ENCODE assay signal across 33 cellular contexts in the genomic region with DNA sequence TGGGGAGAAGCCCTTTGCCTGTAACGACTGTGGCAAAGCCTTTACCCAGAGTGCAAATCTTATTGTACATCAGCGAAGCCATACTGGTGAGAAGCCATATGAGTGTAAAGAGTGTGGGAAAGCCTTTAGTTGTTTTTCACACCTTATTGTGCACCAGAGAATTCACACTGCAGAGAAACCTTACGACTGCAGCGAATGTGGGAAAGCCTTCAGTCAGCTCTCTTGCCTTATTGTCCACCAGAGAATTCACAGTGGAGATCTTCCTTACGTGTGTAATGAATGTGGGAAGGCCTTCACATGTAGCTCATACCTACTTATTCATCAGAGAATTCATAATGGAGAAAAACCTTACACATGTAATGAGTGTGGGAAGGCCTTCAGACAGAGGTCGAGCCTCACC. TPM values are rescaled to one million over a fixed set of nuclear protein-coding genes. Genes with fewer than 3 reads are reported as not detected.
"Had no signal": no experiment of that assay in that cellular context is flagged by ENCODE, and none has a peak within 500 bp of the region (broad histone marks: within the 10 kb centered on the region; RNA-seq: fewer than 3 reads in every experiment).

No MANE protein-coding gene starts in this region.

- H3K27ac ChIP-seq: adrenal gland, ascending aorta, breast epithelium, epithelial cell of prostate, esophagus squamous epithelium, WERI-Rb-1 had no signal

- FAIRE-seq: colon, endothelial cell of umbilical vein, frontal cortex had no signal

- H3K27me3 ChIP-seq: adrenal gland, ascending aorta, breast epithelium, esophagus squamous epithelium had no signal

- H3K4me1 ChIP-seq: adrenal gland, ascending aorta, breast epithelium, esophagus squamous epithelium had no signal

- H3K4me3 ChIP-seq: adrenal gland, ascending aorta, breast epithelium, esophagus squamous epithelium had no signal

- ATAC-seq: activated CD4-positive, CD25-positive, alpha-beta regulatory T cell treated with anti-CD3 and anti-CD28 coated beads, Interleukin-2, amount 50 U/mL, for 24 hours; activated CD8-positive, alpha-beta T cell treated with anti-CD3 and anti-CD28 coated beads for 36 hours; activated T-cell treated with anti-CD3 and anti-CD28 coated beads, Interleukin-2, amount 50 U/mL, for 4 hours; activated T-helper 17 cell treated with anti-CD3 and anti-CD28 coated beads, Interleukin-2, amount 50 U/mL, for 72 hours; effector memory CD8-positive, alpha-beta T cell; T-helper 17 cell had no signal

- DNase-seq: activated B cell treated with CpG ODN at 0.5 μM for 24 hours; activated CD4-positive, alpha-beta T cell treated with anti-CD3 and anti-CD28 coated beads for 48 hours; activated CD4-positive, alpha-beta T cell treated with anti-CD3 and anti-CD28 coated beads, Interleukin-2, amount 50 U/mL, for 1 hour; activated CD4-positive, alpha-beta T cell treated with anti-CD3 and anti-CD28 coated beads, Interleukin-2, amount 50 U/mL, for 48 hours; activated CD8-positive, alpha-beta memory T cell treated with anti-CD3 and anti-CD28 coated beads for 24 hours; activated CD8-positive, alpha-beta T cell treated with anti-CD3 and anti-CD28 coated beads for 36 hours; activated effector memory CD4-positive, alpha-beta T cell treated with Interleukin-2 at 50 U/mL for 16 hours; activated gamma-delta T cell treated with Interleukin-2 at 50 U/mL for 16 hours; activated naive CD4-positive, alpha-beta T cell treated with anti-CD3 and anti-CD28 coated beads, Interleukin-2, amount 50 U/mL, for 16 hours; activated naive CD4-positive, alpha-beta T cell treated with Interleukin-2 at 50 U/mL for 16 hours; activated T-cell treated with anti-CD3 and anti-CD28 coated beads, Interleukin-2, amount 50 U/mL, for 4 hours; adrenal gland; caudate nucleus; cortex of kidney; dermis blood vessel endothelial cell; effector CD4-positive, alpha-beta T cell; effector memory CD8-positive, alpha-beta T cell; esophagus squamous epithelium; foreskin fibroblast; head of caudate nucleus; T-helper 1 cell; T-helper 17 cell; T1000; WERI-Rb-1 had no signal

RNA-seq across cellular contexts. Expression of a gene that starts 53.0 kb away (rescaled TPM):
- total RNA-seq: chondrocyte had no signal
